In genomic region chr5:1459435-1459834, GRCh38 we compare ENCODE assay signal across 8 cellular contexts. TPM values are rescaled to one million over a fixed set of nuclear protein-coding genes. Genes with fewer than 3 reads are reported as not detected.
"Had no signal": no experiment of that assay in that cellular context is flagged by ENCODE, and none has a peak within 500 bp of the region (broad histone marks: within the 10 kb centered on the region; RNA-seq: fewer than 3 reads in every experiment).

No MANE protein-coding gene starts in this region.

RNA-seq across cellular contexts. Expression of gene SLC6A3, which starts 14.2 kb away (rescaled TPM):
- total RNA-seq: activated CD4-positive, alpha-beta memory T cell treated with anti-CD3 and anti-CD28 coated beads for 36 hours; activated CD4-positive, alpha-beta memory T cell treated with anti-CD3 and anti-CD28 coated beads, Interleukin-2, amount 10 ng/mL, durations not matched to agents 7 days and 5 days; activated CD4-positive, alpha-beta T cell treated with anti-CD3 and anti-CD28 coated beads for 36 hours; activated CD4-positive, alpha-beta T cell treated with anti-CD3 and anti-CD28 coated beads, Interleukin-2, amount 10 ng/mL, durations not matched to agents 24 days and 14 days; activated CD8-positive, alpha-beta T cell treated with anti-CD3 and anti-CD28 coated beads for 36 hours; activated CD8-positive, alpha-beta T cell treated with anti-CD3 and anti-CD28 coated beads, Interleukin-2, amount 10 ng/mL, durations not matched to agents 7 days and 5 days; T-helper 1 cell treated with Interleukin-12 subunit alpha and Interleukin-12 subunit beta and Interleukin-4 antibody, amounts not matched to agents 30 ng/mL and 1 ng/mL, for 36 hours; T-helper 17 cell had no signal
